ENCODE assay signal across 1 cellular context in genomic region chr17:794876-795275, GRCh38.
TF ChIP-seq lines count a peak whose summit lies in the region.

No MANE protein-coding gene starts in this region.

TF ChIP-seq in K562, 482 proteins besides CTCF, POLR2A, EP300 and RAD21:
- no peak for TF ChIP-seq TOE1 (IDR thresholded peaks at IDR 0.05; ENCODE audit: borderline replicate concordance)
- no peak for TF ChIP-seq TOE1 (CRISPR knock-in tag; IDR thresholded peaks at IDR 0.05; ENCODE audit: borderline replicate concordance, low read depth)
- TF ChIP-seq RB1 (IDR thresholded peaks at IDR 0.05; ENCODE audit: low read depth) = 0 out of 2 replicates have a peak, but pooled peaks have one; percentile 50
- TF ChIP-seq, protein P1, sequence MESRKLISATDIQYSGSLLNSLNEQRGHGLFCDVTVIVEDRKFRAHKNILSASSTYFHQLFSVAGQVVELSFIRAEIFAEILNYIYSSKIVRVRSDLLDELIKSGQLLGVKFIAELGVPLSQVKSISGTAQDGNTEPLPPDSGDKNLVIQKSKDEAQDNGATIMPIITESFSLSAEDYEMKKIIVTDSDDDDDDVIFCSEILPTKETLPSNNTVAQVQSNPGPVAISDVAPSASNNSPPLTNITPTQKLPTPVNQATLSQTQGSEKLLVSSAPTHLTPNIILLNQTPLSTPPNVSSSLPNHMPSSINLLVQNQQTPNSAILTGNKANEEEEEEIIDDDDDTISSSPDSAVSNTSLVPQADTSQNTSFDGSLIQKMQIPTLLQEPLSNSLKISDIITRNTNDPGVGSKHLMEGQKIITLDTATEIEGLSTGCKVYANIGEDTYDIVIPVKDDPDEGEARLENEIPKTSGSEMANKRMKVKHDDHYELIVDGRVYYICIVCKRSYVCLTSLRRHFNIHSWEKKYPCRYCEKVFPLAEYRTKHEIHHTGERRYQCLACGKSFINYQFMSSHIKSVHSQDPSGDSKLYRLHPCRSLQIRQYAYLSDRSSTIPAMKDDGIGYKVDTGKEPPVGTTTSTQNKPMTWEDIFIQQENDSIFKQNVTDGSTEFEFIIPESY (CRISPR knock-in tag; IDR thresholded peaks at IDR 0.05) = peak; percentile 56; the same call in 1 of the 2 replicates
- TF ChIP-seq E2F6 (IDR thresholded peaks at IDR 0.05; ENCODE audit: borderline replicate concordance in 1 of 2, extremely low read depth in 1 of 2, insufficient read depth in 1 of 2, insufficient read length in 1 of 2, low read depth in 1 of 2, low read length in 1 of 2, poor library complexity in 1 of 2, severe bottlenecking in 1 of 2) = peak in 1 of 2 experiments; percentile 36
- TF ChIP-seq NFIC (IDR thresholded peaks at IDR 0.05) = 0 out of 2 replicates have a peak, but pooled peaks have one; percentile 19
- TF ChIP-seq ZBTB7A (IDR thresholded peaks at IDR 0.05; ENCODE audit: borderline replicate concordance, control insufficient read depth, low read depth, low read length) = no peak
- TF ChIP-seq RAD51 (IDR thresholded peaks at IDR 0.05; ENCODE audit: borderline replicate concordance, low read depth) = no peak
- TF ChIP-seq ATF1 (CRISPR knock-in tag; IDR thresholded peaks at IDR 0.05) = no peak
- peak; percentile 15; the same call in 1 of the 2 replicates for TF ChIP-seq ATF1 (tag; IDR thresholded peaks at IDR 0.05)
- TF ChIP-seq ARID2 (IDR thresholded peaks at IDR 0.05) = 0 out of 2 replicates have a peak, but pooled peaks have one; percentile 29
- TF ChIP-seq SMC3 (conservative IDR thresholded peaks at IDR 0.05; ENCODE audit: insufficient read depth, low read depth, low read length) = peak; percentile 70
- TF ChIP-seq MAZ (CRISPR knock-in tag; conservative IDR thresholded peaks at IDR 0.05 in 1 of 2, IDR thresholded peaks at IDR 0.05 in 1 of 2) = peak in 1 of 2 experiments; percentile 90; a peak in 2 of 4 replicates
- no peak for TF ChIP-seq KLF10 (CRISPR knock-in tag; IDR thresholded peaks at IDR 0.05)
- TF ChIP-seq, protein P2, sequence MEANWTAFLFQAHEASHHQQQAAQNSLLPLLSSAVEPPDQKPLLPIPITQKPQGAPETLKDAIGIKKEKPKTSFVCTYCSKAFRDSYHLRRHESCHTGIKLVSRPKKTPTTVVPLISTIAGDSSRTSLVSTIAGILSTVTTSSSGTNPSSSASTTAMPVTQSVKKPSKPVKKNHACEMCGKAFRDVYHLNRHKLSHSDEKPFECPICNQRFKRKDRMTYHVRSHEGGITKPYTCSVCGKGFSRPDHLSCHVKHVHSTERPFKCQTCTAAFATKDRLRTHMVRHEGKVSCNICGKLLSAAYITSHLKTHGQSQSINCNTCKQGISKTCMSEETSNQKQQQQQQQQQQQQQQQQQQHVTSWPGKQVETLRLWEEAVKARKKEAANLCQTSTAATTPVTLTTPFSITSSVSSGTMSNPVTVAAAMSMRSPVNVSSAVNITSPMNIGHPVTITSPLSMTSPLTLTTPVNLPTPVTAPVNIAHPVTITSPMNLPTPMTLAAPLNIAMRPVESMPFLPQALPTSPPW (CRISPR knock-in tag; IDR thresholded peaks at IDR 0.05) = peak; percentile 55; the same call in 1 of the 2 replicates
- TF ChIP-seq, protein P3, sequence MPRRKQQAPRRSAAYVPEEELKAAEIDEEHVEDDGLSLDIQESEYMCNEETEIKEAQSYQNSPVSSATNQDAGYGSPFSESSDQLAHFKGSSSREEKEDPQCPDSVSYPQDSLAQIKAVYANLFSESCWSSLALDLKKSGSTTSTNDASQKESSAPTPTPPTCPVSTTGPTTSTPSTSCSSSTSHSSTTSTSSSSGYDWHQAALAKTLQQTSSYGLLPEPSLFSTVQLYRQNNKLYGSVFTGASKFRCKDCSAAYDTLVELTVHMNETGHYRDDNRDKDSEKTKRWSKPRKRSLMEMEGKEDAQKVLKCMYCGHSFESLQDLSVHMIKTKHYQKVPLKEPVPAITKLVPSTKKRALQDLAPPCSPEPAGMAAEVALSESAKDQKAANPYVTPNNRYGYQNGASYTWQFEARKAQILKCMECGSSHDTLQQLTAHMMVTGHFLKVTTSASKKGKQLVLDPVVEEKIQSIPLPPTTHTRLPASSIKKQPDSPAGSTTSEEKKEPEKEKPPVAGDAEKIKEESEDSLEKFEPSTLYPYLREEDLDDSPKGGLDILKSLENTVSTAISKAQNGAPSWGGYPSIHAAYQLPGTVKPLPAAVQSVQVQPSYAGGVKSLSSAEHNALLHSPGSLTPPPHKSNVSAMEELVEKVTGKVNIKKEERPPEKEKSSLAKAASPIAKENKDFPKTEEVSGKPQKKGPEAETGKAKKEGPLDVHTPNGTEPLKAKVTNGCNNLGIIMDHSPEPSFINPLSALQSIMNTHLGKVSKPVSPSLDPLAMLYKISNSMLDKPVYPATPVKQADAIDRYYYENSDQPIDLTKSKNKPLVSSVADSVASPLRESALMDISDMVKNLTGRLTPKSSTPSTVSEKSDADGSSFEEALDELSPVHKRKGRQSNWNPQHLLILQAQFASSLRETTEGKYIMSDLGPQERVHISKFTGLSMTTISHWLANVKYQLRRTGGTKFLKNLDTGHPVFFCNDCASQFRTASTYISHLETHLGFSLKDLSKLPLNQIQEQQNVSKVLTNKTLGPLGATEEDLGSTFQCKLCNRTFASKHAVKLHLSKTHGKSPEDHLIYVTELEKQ (CRISPR knock-in tag; IDR thresholded peaks at IDR 0.05) = no peak
- TF ChIP-seq, protein P4, sequence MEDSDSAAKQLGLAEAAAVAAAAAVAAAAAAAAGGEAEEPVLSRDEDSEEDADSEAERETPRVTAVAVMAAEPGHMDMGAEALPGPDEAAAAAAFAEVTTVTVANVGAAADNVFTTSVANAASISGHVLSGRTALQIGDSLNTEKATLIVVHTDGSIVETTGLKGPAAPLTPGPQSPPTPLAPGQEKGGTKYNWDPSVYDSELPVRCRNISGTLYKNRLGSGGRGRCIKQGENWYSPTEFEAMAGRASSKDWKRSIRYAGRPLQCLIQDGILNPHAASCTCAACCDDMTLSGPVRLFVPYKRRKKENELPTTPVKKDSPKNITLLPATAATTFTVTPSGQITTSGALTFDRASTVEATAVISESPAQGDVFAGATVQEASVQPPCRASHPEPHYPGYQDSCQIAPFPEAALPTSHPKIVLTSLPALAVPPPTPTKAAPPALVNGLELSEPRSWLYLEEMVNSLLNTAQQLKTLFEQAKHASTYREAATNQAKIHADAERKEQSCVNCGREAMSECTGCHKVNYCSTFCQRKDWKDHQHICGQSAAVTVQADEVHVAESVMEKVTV (CRISPR knock-in tag; IDR thresholded peaks at IDR 0.05) = peak; percentile 58
- TF ChIP-seq, protein P5, sequence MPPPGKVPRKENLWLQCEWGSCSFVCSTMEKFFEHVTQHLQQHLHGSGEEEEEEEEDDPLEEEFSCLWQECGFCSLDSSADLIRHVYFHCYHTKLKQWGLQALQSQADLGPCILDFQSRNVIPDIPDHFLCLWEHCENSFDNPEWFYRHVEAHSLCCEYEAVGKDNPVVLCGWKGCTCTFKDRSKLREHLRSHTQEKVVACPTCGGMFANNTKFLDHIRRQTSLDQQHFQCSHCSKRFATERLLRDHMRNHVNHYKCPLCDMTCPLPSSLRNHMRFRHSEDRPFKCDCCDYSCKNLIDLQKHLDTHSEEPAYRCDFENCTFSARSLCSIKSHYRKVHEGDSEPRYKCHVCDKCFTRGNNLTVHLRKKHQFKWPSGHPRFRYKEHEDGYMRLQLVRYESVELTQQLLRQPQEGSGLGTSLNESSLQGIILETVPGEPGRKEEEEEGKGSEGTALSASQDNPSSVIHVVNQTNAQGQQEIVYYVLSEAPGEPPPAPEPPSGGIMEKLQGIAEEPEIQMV (tag; conservative IDR thresholded peaks at IDR 0.05; ENCODE audit: low read depth) = no peak
- no peak for TF ChIP-seq ZBTB5 (IDR thresholded peaks at IDR 0.05)
- peak; percentile 46; the same call in 1 of the 2 replicates for TF ChIP-seq CREM (IDR thresholded peaks at IDR 0.05; ENCODE audit: low read depth)
